ENCODE assay signal across 11 cellular contexts in genomic region chr3:99627062-99627826, GRCh38. TPM values are rescaled to one million over a fixed set of nuclear protein-coding genes. Genes with fewer than 3 reads are reported as not detected.
A peak's percentile ranks its signal among the peaks of the same experiment; 100 is the strongest.
DNase-seq lines count a peak whose midpoint lies in the region; ATAC-seq, FAIRE-seq and TF ChIP-seq lines count a peak whose summit lies in the region.
"Had no signal": no experiment of that assay in that cellular context is flagged by ENCODE, and none has a peak within 500 bp of the region (broad histone marks: within the 10 kb centered on the region; RNA-seq: fewer than 3 reads in every experiment).

No MANE protein-coding gene starts in this region.

- FAIRE-seq in bronchial epithelial cell (lab: Jason Lieb, UNC) = no peak
- FAIRE-seq: colon had no signal

- ATAC-seq in activated CD8-positive, alpha-beta memory T cell treated with anti-CD3 and anti-CD28 coated beads, Interleukin-2, amount 10 ng/mL, durations not matched to agents 7 days and 5 days = peak; percentile 66
- ATAC-seq in stimulated activated naive CD8-positive, alpha-beta T cell treated with anti-CD3 and anti-CD28 coated beads, Interleukin-15, Interleukin-2, amounts not matched to agents 100 U/mL and 50 U/mL, for 24 hours = peak; percentile 81
- no peak for ATAC-seq in effector memory CD8-positive, alpha-beta T cell (replicated peaks)
- no peak for ATAC-seq in natural killer cell treated with Interleukin-12 subunit alpha and Interleukin-12 subunit beta and Interleukin-15 and Interleukin-18, amount 100 ng/mL, for 72 hours
- ATAC-seq in GM19023 (IDR thresholded peaks at IDR 0.05; ENCODE audit: unreplicated experiment) = no peak

- no peaks in the 10 kb centered on the region for H3K36me3 ChIP-seq in bronchial epithelial cell (ENCODE audit: control insufficient read depth, insufficient read depth, low read length)
- H3K36me3 ChIP-seq: right atrium auricular region had no signal

- H3K4me1 Mint-ChIP-seq in activated CD8-positive, alpha-beta memory T cell treated with anti-CD3 and anti-CD28 coated beads, Interleukin-2, amount 10 ng/mL, durations not matched to agents 7 days and 5 days = peaks cover 16% of the 10 kb centered on the region
- no peaks in the 10 kb centered on the region for H3K4me1 Mint-ChIP-seq in effector memory CD8-positive, alpha-beta T cell (ENCODE audit: low read depth in 2 of 2)
- H3K4me1 Mint-ChIP-seq in natural killer cell treated with Interleukin-12 subunit alpha and Interleukin-12 subunit beta and Interleukin-15 and Interleukin-18, amount 100 ng/mL, for 72 hours (ENCODE audit: low read depth in 2 of 2) = no peaks in the 10 kb centered on the region

- H3K4me3 Mint-ChIP-seq in activated CD8-positive, alpha-beta memory T cell treated with anti-CD3 and anti-CD28 coated beads, Interleukin-2, amount 10 ng/mL, durations not matched to agents 7 days and 5 days = no peak overlapping the region
- H3K4me3 Mint-ChIP-seq in effector memory CD8-positive, alpha-beta T cell = no peak overlapping the region
- no peak overlapping the region for H3K4me3 Mint-ChIP-seq in natural killer cell treated with Interleukin-12 subunit alpha and Interleukin-12 subunit beta and Interleukin-15 and Interleukin-18, amount 100 ng/mL, for 72 hours

- H3K9me3 Mint-ChIP-seq in activated CD8-positive, alpha-beta memory T cell treated with anti-CD3 and anti-CD28 coated beads, Interleukin-2, amount 10 ng/mL, durations not matched to agents 7 days and 5 days (ENCODE audit: low read depth) = no peaks in the 10 kb centered on the region
- H3K9me3 Mint-ChIP-seq in effector memory CD8-positive, alpha-beta T cell = peaks cover 0 to 1% of the 10 kb centered on the region in 2 donors
- peaks cover 3% of the 10 kb centered on the region for H3K9me3 Mint-ChIP-seq in natural killer cell treated with Interleukin-12 subunit alpha and Interleukin-12 subunit beta and Interleukin-15 and Interleukin-18, amount 100 ng/mL, for 72 hours

- H3K36me3 Mint-ChIP-seq in activated CD8-positive, alpha-beta memory T cell treated with anti-CD3 and anti-CD28 coated beads, Interleukin-2, amount 10 ng/mL, durations not matched to agents 7 days and 5 days = no peaks in the 10 kb centered on the region
- H3K36me3 Mint-ChIP-seq in effector memory CD8-positive, alpha-beta T cell (ENCODE audit: insufficient read depth) = no peaks in the 10 kb centered on the region
- H3K36me3 Mint-ChIP-seq in natural killer cell treated with Interleukin-12 subunit alpha and Interleukin-12 subunit beta and Interleukin-15 and Interleukin-18, amount 100 ng/mL, for 72 hours = no peaks in the 10 kb centered on the region

- peaks cover 5% of the 10 kb centered on the region for H3K27me3 Mint-ChIP-seq in activated CD8-positive, alpha-beta memory T cell treated with anti-CD3 and anti-CD28 coated beads, Interleukin-2, amount 10 ng/mL, durations not matched to agents 7 days and 5 days
- H3K27me3 Mint-ChIP-seq in effector memory CD8-positive, alpha-beta T cell = no peaks in the 10 kb centered on the region
- H3K27me3 Mint-ChIP-seq in natural killer cell treated with Interleukin-12 subunit alpha and Interleukin-12 subunit beta and Interleukin-15 and Interleukin-18, amount 100 ng/mL, for 72 hours = no peaks in the 10 kb centered on the region

- H3K27me3 ChIP-seq in bronchial epithelial cell (ENCODE audit: control insufficient read depth, insufficient read depth, low read length) = no peaks in the 10 kb centered on the region
- H3K27me3 ChIP-seq: right atrium auricular region had no signal

- no peak overlapping the region for H3K27ac Mint-ChIP-seq in activated CD8-positive, alpha-beta memory T cell treated with anti-CD3 and anti-CD28 coated beads, Interleukin-2, amount 10 ng/mL, durations not matched to agents 7 days and 5 days
- H3K27ac Mint-ChIP-seq in effector memory CD8-positive, alpha-beta T cell = no peak overlapping the region
- no peak overlapping the region for H3K27ac Mint-ChIP-seq in natural killer cell treated with Interleukin-12 subunit alpha and Interleukin-12 subunit beta and Interleukin-15 and Interleukin-18, amount 100 ng/mL, for 72 hours

- no peak overlapping the region for H3K4me3 ChIP-seq in bronchial epithelial cell (ENCODE audit: low read depth, low read length)
- H3K4me3 ChIP-seq: right atrium auricular region had no signal

- peak; percentile 9 for TF ChIP-seq CTCF in bronchial epithelial cell (IDR thresholded peaks at IDR 0.05; ENCODE audit: insufficient read depth, low read length, severe bottlenecking)

- CTCF ChIA-PET in activated CD8-positive, alpha-beta memory T cell treated with anti-CD3 and anti-CD28 coated beads, Interleukin-2, amount 10 ng/mL, durations not matched to agents 7 days and 5 days (lab: Charles Lee) = no interaction called here

- no peak for DNase-seq in activated CD8-positive, alpha-beta memory T cell treated with anti-CD3 and anti-CD28 coated beads, Interleukin-2, amount 10 ng/mL, durations not matched to agents 7 days and 5 days
- DNase-seq in activated CD8-positive, alpha-beta memory T cell treated with anti-CD3 and anti-CD28 coated beads, Interleukin-2, amount 50 U/mL, for 4 hours = no peak
- DNase-seq in MV-4-11 (lab: John Stamatoyannopoulos, UW) = peak; percentile 71
- peak; percentile 42 for DNase-seq in bronchial epithelial cell (ENCODE audit: low read depth)
- DNase-seq in stimulated activated naive CD8-positive, alpha-beta T cell treated with anti-CD3 and anti-CD28 coated beads, Interleukin-15, Interleukin-2, amounts not matched to agents 100 U/mL and 50 U/mL, for 24 hours = no peak
- DNase-seq in effector memory CD8-positive, alpha-beta T cell = no peak
- DNase-seq in natural killer cell treated with Interleukin-12 subunit alpha and Interleukin-12 subunit beta and Interleukin-15 and Interleukin-18, amount 100 ng/mL, for 72 hours (ENCODE audit: low spot score) = no peak

RNA-seq across cellular contexts. Expression of gene COL8A1, which starts 11.2 kb away (rescaled TPM):
- under 1 TPM in 1 of 2 experiments, not detected in 1; 0.09 TPM for total RNA-seq in activated CD8-positive, alpha-beta memory T cell treated with anti-CD3 and anti-CD28 coated beads, Interleukin-2, amount 10 ng/mL, durations not matched to agents 7 days and 5 days
- 2.7 and 3.9 TPM in 2 replicates for total RNA-seq in bronchial epithelial cell
- total RNA-seq in natural killer cell treated with Interleukin-12 subunit alpha and Interleukin-12 subunit beta and Interleukin-15 and Interleukin-18, amount 100 ng/mL, for 72 hours = under 1 TPM in 1 of 2 donors, not detected in 1; 0.10 TPM
- total RNA-seq: G401 had no signal

Comparison
In these comparisons a context has a peak if more than half of its experiments do, and no peak if none do; other contexts are left out.
1. ATAC-seq: peak in activated CD8-positive, alpha-beta memory T cell treated with anti-CD3 and anti-CD28 coated beads, Interleukin-2, amount 10 ng/mL, durations not matched to agents 7 days and 5 days (single experiment) and stimulated activated naive CD8-positive, alpha-beta T cell treated with anti-CD3 and anti-CD28 coated beads, Interleukin-15, Interleukin-2, amounts not matched to agents 100 U/mL and 50 U/mL, for 24 hours (single experiment); none in effector memory CD8-positive, alpha-beta T cell (single experiment), natural killer cell treated with Interleukin-12 subunit alpha and Interleukin-12 subunit beta and Interleukin-15 and Interleukin-18, amount 100 ng/mL, for 72 hours (0 of 2) and GM19023 (single experiment).
2. DNase-seq: peak in MV-4-11 (single experiment) and bronchial epithelial cell (single experiment); none in activated CD8-positive, alpha-beta memory T cell treated with anti-CD3 and anti-CD28 coated beads, Interleukin-2, amount 10 ng/mL, durations not matched to agents 7 days and 5 days (single experiment), activated CD8-positive, alpha-beta memory T cell treated with anti-CD3 and anti-CD28 coated beads, Interleukin-2, amount 50 U/mL, for 4 hours (single experiment), stimulated activated naive CD8-positive, alpha-beta T cell treated with anti-CD3 and anti-CD28 coated beads, Interleukin-15, Interleukin-2, amounts not matched to agents 100 U/mL and 50 U/mL, for 24 hours (single experiment), effector memory CD8-positive, alpha-beta T cell (0 of 3) and natural killer cell treated with Interleukin-12 subunit alpha and Interleukin-12 subunit beta and Interleukin-15 and Interleukin-18, amount 100 ng/mL, for 72 hours (single experiment).